Comparison of ENCODE assay signal across 21 cellular contexts in genomic region chrX:2596856-2597255, GRCh38.
"Had no signal": no experiment of that assay in that cellular context is flagged by ENCODE, and none has a peak within 500 bp of the region (broad histone marks: within the 10 kb centered on the region; RNA-seq: fewer than 3 reads in every experiment).

No MANE protein-coding gene starts in this region.

- H3K9ac ChIP-seq: KMS-11, SK-N-SH had no signal

- H3K27ac Mint-ChIP-seq: IgD-negative memory B cell had no signal

- H3K9me3 ChIP-seq: SK-N-SH had no signal

- DNase-seq: Kasumi-1, MM.1S, NCI-H1092 treated with DMSO at 0.1 percent for 48 hours, NCI-H1436, NCI-H187, NCI-H2029, NCI-H2081 treated with DMSO at 0.1 percent for 48 hours, NCI-H2171, NCI-H226, NCI-H446, NCI-H510A, NCI-H524 treated with DMSO at 0.1 percent for 48 hours, NCI-H69, NCI-H774, RPMI8226, SHP77, SK-N-SH had no signal

- H3K4me2 ChIP-seq: KMS-11, SK-N-SH had no signal

- H3K4me3 Mint-ChIP-seq: IgD-negative memory B cell had no signal

- ATAC-seq: K562 had no signal

- H3K4me3 ChIP-seq: K562 had no signal

- H3K27ac ChIP-seq: HL-60, KMS-11 had no signal
